8 cellular contexts compared by ENCODE assay signal in the genomic region with DNA sequence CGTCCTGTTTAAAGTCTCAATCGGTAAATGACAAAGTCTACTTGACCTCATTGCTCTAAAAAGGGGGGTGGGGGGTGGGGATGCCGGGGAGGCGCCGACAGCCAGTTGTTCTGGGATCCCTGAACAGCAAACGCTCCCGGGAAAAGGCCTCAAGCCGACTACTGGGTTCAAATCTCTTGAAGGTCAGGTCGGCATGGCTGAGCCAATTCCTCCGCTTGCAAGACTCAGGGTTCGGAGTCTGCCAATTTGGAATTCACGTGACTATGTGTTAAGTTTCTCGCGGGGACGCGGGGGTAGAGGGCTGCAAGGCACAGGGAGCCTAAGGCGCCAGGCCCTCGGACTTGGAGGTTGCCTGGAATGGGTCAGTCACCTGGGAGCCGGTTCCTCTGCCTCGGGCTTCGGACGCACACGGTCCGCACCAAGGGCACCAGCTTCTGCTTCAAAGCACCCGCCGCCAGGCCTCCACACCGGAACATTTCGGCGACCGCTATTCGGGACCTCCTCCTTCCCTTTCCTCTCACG. TPM values are rescaled to one million over a fixed set of nuclear protein-coding genes. Genes with fewer than 3 reads are reported as not detected.
DNase-seq lines count a peak whose midpoint lies in the region; TF ChIP-seq lines count a peak whose summit lies in the region.

No MANE protein-coding gene starts in this region.

- H3K27me3 Mint-ChIP-seq in activated naive CD4-positive, alpha-beta T cell treated with anti-CD3 and anti-CD28 coated beads, Interleukin-2, amount 10 ng/mL, durations not matched to agents 7 days and 5 days, result no peaks in the 10 kb centered on the region
- no peaks in the 10 kb centered on the region for H3K27me3 Mint-ChIP-seq in activated CD4-positive, alpha-beta memory T cell treated with anti-CD3 and anti-CD28 coated beads, Interleukin-2, amount 10 ng/mL, durations not matched to agents 7 days and 5 days

- H3K9me3 ChIP-seq in right atrium auricular region, result no peaks in the 10 kb centered on the region

- peak overlapping the region; percentile 57 for H3K4me3 ChIP-seq in right atrium auricular region
- peak overlapping the region; percentile 78 for H3K4me3 ChIP-seq in retinal pigment epithelial cell (ENCODE audit: low read length)

- no peak for DNase-seq in activated naive CD4-positive, alpha-beta T cell treated with anti-CD3 and anti-CD28 coated beads, Interleukin-2, amount 10 ng/mL, durations not matched to agents 7 days and 5 days
- DNase-seq in activated naive CD4-positive, alpha-beta T cell treated with anti-CD3 and anti-CD28 coated beads, Interleukin-2, amount 50 U/mL, for 16 hours, result no peak
- no peak for DNase-seq in activated CD4-positive, alpha-beta memory T cell treated with anti-CD3 and anti-CD28 coated beads, Interleukin-2, amount 10 ng/mL, durations not matched to agents 7 days and 5 days
- DNase-seq in right atrium auricular region (ENCODE audit: low spot score), result peak; percentile 67
- no peak for DNase-seq in retinal pigment epithelial cell (ENCODE audit: low read depth)
- DNase-seq in NCI-H2227 (lab: John Stamatoyannopoulos, UW; ENCODE audit: unreplicated experiment), result no peak
- no peak for DNase-seq in COR-L47 (lab: John Stamatoyannopoulos, UW)
- DNase-seq in HK-2 (ENCODE audit: unreplicated experiment), result no peak

- H3K27ac ChIP-seq in right atrium auricular region, result peak overlapping the region; percentile 87 to 91

- peaks cover 0 to 8% of the 10 kb centered on the region in 2 donors for H3K4me1 ChIP-seq in right atrium auricular region

- H3K4me1 Mint-ChIP-seq in activated naive CD4-positive, alpha-beta T cell treated with anti-CD3 and anti-CD28 coated beads, Interleukin-2, amount 10 ng/mL, durations not matched to agents 7 days and 5 days, result peaks cover 45% of the 10 kb centered on the region
- peaks cover 44% of the 10 kb centered on the region for H3K4me1 Mint-ChIP-seq in activated CD4-positive, alpha-beta memory T cell treated with anti-CD3 and anti-CD28 coated beads, Interleukin-2, amount 10 ng/mL, durations not matched to agents 7 days and 5 days

- POLR2A ChIA-PET in activated CD4-positive, alpha-beta memory T cell treated with anti-CD3 and anti-CD28 coated beads, Interleukin-2, amount 10 ng/mL, durations not matched to agents 7 days and 5 days (lab: Charles Lee), result interaction anchor here (0.7 to 2.8 kb wide), 14 partner anchors 9 to 83 kb away, joined by 3 to 11 read pairs (median 4); no protein-coding TSS in a partner anchor

- no peaks in the 10 kb centered on the region for H3K27me3 ChIP-seq in right atrium auricular region

- CTCF ChIA-PET in activated naive CD4-positive, alpha-beta T cell treated with anti-CD3 and anti-CD28 coated beads, Interleukin-2, amount 10 ng/mL, durations not matched to agents 7 days and 5 days (lab: Charles Lee), result no interaction called here
- CTCF ChIA-PET in activated CD4-positive, alpha-beta memory T cell treated with anti-CD3 and anti-CD28 coated beads, Interleukin-2, amount 10 ng/mL, durations not matched to agents 7 days and 5 days (lab: Charles Lee), result interaction anchor here (1.0 to 2.7 kb wide), 2 partner anchors 18 to 85 kb away, joined by 3 to 12 read pairs; no protein-coding TSS in a partner anchor

- H3K36me3 Mint-ChIP-seq in activated naive CD4-positive, alpha-beta T cell treated with anti-CD3 and anti-CD28 coated beads, Interleukin-2, amount 10 ng/mL, durations not matched to agents 7 days and 5 days, result peaks cover 8% of the 10 kb centered on the region
- peaks cover 12% of the 10 kb centered on the region for H3K36me3 Mint-ChIP-seq in activated CD4-positive, alpha-beta memory T cell treated with anti-CD3 and anti-CD28 coated beads, Interleukin-2, amount 10 ng/mL, durations not matched to agents 7 days and 5 days (ENCODE audit: low read depth)

- no peaks in the 10 kb centered on the region for H3K36me3 ChIP-seq in right atrium auricular region

- TF ChIP-seq CTCF in right atrium auricular region (IDR thresholded peaks at IDR 0.05), result no peak
- TF ChIP-seq CTCF in retinal pigment epithelial cell (conservative IDR thresholded peaks at IDR 0.05; ENCODE audit: low read depth, low read length), result no peak

- peak overlapping the region; percentile 88 for H3K4me3 Mint-ChIP-seq in activated naive CD4-positive, alpha-beta T cell treated with anti-CD3 and anti-CD28 coated beads, Interleukin-2, amount 10 ng/mL, durations not matched to agents 7 days and 5 days
- peak overlapping the region; percentile 82 for H3K4me3 Mint-ChIP-seq in activated CD4-positive, alpha-beta memory T cell treated with anti-CD3 and anti-CD28 coated beads, Interleukin-2, amount 10 ng/mL, durations not matched to agents 7 days and 5 days

- no peaks in the 10 kb centered on the region for H3K9me3 Mint-ChIP-seq in activated naive CD4-positive, alpha-beta T cell treated with anti-CD3 and anti-CD28 coated beads, Interleukin-2, amount 10 ng/mL, durations not matched to agents 7 days and 5 days
- no peaks in the 10 kb centered on the region for H3K9me3 Mint-ChIP-seq in activated CD4-positive, alpha-beta memory T cell treated with anti-CD3 and anti-CD28 coated beads, Interleukin-2, amount 10 ng/mL, durations not matched to agents 7 days and 5 days

- peak overlapping the region; percentile 95 for H3K27ac Mint-ChIP-seq in activated naive CD4-positive, alpha-beta T cell treated with anti-CD3 and anti-CD28 coated beads, Interleukin-2, amount 10 ng/mL, durations not matched to agents 7 days and 5 days
- peak overlapping the region; percentile 92 for H3K27ac Mint-ChIP-seq in activated CD4-positive, alpha-beta memory T cell treated with anti-CD3 and anti-CD28 coated beads, Interleukin-2, amount 10 ng/mL, durations not matched to agents 7 days and 5 days

RNA-seq across cellular contexts. Expression of a gene that starts 0.4 kb away (rescaled TPM):
- 10 to 100 TPM; 41.2 to 41.8 TPM for total RNA-seq in activated CD4-positive, alpha-beta memory T cell treated with anti-CD3 and anti-CD28 coated beads, Interleukin-2, amount 10 ng/mL, durations not matched to agents 7 days and 5 days
- total RNA-seq in right atrium auricular region, result 10 to 100 TPM; 35.6 to 86.9 TPM

RNA-seq across cellular contexts. Expression of a gene that starts 6.5 kb away (rescaled TPM):
- 10 to 100 TPM; 37.0 to 38.8 TPM for total RNA-seq in activated CD4-positive, alpha-beta memory T cell treated with anti-CD3 and anti-CD28 coated beads, Interleukin-2, amount 10 ng/mL, durations not matched to agents 7 days and 5 days
- total RNA-seq in right atrium auricular region, result 10 to 100 TPM in 1 of 2 donors, 1 to 10 TPM in 1; 8.3 to 13.4 TPM

RNA-seq across cellular contexts. Expression of a gene that starts 54.9 kb away (rescaled TPM):
- total RNA-seq in activated CD4-positive, alpha-beta memory T cell treated with anti-CD3 and anti-CD28 coated beads, Interleukin-2, amount 10 ng/mL, durations not matched to agents 7 days and 5 days, result 10 to 100 TPM; 48.0 to 48.7 TPM
- total RNA-seq in right atrium auricular region, result 1 to 10 TPM; 4.1 to 8.6 TPM

Comparison
In these comparisons a context has a peak if more than half of its experiments do, and no peak if none do; other contexts are left out.
1. RNA of a gene that starts 54.9 kb away (total RNA-seq): 48.0 to 48.7 TPM in activated CD4-positive, alpha-beta memory T cell treated with anti-CD3 and anti-CD28 coated beads, Interleukin-2, amount 10 ng/mL, durations not matched to agents 7 days and 5 days; 4.1 to 8.6 TPM in right atrium auricular region; every median in the first group is over 4 times any median in the second.